Comparison of ENCODE assay signal across 8 cellular contexts in genomic region chr5:134845852-134846640, GRCh38. TPM values are rescaled to one million over a fixed set of nuclear protein-coding genes. Genes with fewer than 3 reads are reported as not detected.
A peak's percentile ranks its signal among the peaks of the same experiment; 100 is the strongest.
DNase-seq lines count a peak whose midpoint lies in the region; ATAC-seq and TF ChIP-seq lines count a peak whose summit lies in the region.

Gene C5orf24, plus strand, starts transcription at chr5:134845968. Its CDS starts 8,933 bp downstream, at chr5:134854901.

- intact Hi-C loops in T-helper 2 cell treated with Interferon-gamma antibody and Interleukin-4, amounts not matched to agents 100 ng/mL and 5 ng/mL, for 36 hours (cut with micrococcal nuclease): loop anchor here (1.0 to 10.0 kb wide), 9 partner anchors 28 to 669 kb away; partner anchors contain the start of genes CAMLG, CDKL3, DDX46 and PCBD2
- intact Hi-C loops in psoas muscle (cut with DNase I): loop anchor here (1.0 to 10.0 kb wide), 4 partner anchors 27 to 107 kb away; partner anchors contain the start of genes PCBD2 (in 2 of the 2) and CAMLG (in 1 of the 2)

- 0 to 1% (median 0%) methylated on average over 55 to 84 of the region's 84 CpGs for WGBS in psoas muscle, 3 donors
- under 1% methylated on average over 84 of the region's 84 CpGs for WGBS in urinary bladder

- H3K36me3 ChIP-seq in right atrium auricular region (no peaks in the 10 kb centered on the region), psoas muscle (ENCODE audit: insufficient read depth in 1 of 2, low read depth in 1 of 2) (peaks cover 0 to 23% of the 10 kb centered on the region in 2 donors), urinary bladder (ENCODE audit: insufficient read depth) (peaks cover 1% of the 10 kb centered on the region)

- H3K4me1 ChIP-seq in right atrium auricular region (peaks cover 0 to 36% of the 10 kb centered on the region in 2 donors), psoas muscle (peaks cover 19% of the 10 kb centered on the region), urinary bladder (ENCODE audit: insufficient read depth) (peaks cover 1% of the 10 kb centered on the region)

- H3K27me3 ChIP-seq in right atrium auricular region (no peaks in the 10 kb centered on the region), psoas muscle (ENCODE audit: insufficient read depth in 3 of 3, low read length in 2 of 3) (no peaks in the 10 kb centered on the region)

- H3K9me3 ChIP-seq in right atrium auricular region (no peaks in the 10 kb centered on the region), psoas muscle (no peaks in the 10 kb centered on the region)

- peak within 1 kb of the TSS; percentile 80 to 95 for H3K4me3 ChIP-seq in right atrium auricular region
- H3K4me3 ChIP-seq in psoas muscle: peak within 1 kb of the TSS; percentile 88
- peak within 1 kb of the TSS; percentile 66 for H3K4me3 ChIP-seq in urinary bladder (ENCODE audit: low read depth, low read length)

- peak; percentile 77 for ATAC-seq in GM18499 (IDR thresholded peaks at IDR 0.05; ENCODE audit: insufficient read depth, unreplicated experiment)
- peak; percentile 93 for ATAC-seq in HG02884 (IDR thresholded peaks at IDR 0.05; ENCODE audit: unreplicated experiment)
- peak; percentile 97 to 99 (median 98) for ATAC-seq in psoas muscle

- H3K27ac ChIP-seq in right atrium auricular region: peak within 1 kb of the TSS; percentile 91 to 96
- peak within 1 kb of the TSS; percentile 96 for H3K27ac ChIP-seq in psoas muscle
- peak within 1 kb of the TSS; percentile 79 for H3K27ac ChIP-seq in urinary bladder (ENCODE audit: low read depth)

- TF ChIP-seq CTCF in right atrium auricular region (IDR thresholded peaks at IDR 0.05) (no peak), psoas muscle (IDR thresholded peaks at IDR 0.05) (no peak)

- peak; percentile 77 for DNase-seq in NCI-H1694 (lab: John Stamatoyannopoulos, UW)
- DNase-seq in anterior cingulate cortex (lab: John Stamatoyannopoulos, UW): peak; percentile 53 to 97 (median 92)
- DNase-seq in right atrium auricular region (ENCODE audit: low spot score): peak; percentile 93
- peak; percentile 96 to 98 for DNase-seq in psoas muscle

RNA-seq across cellular contexts. Expression of gene C5orf24, which starts in this region (rescaled TPM):
- 31.5 and 34.3 TPM in 2 replicates for total RNA-seq in T-helper 2 cell treated with Interferon-gamma antibody and Interleukin-4, amounts not matched to agents 100 ng/mL and 5 ng/mL, for 36 hours
- total RNA-seq in right atrium auricular region (10 to 100 TPM; 33.7 to 34.9 TPM), psoas muscle (10 to 100 TPM; 24.7 to 28.3 (median 25.3) TPM), urinary bladder (73.4 TPM)
- polyA plus RNA-seq in psoas muscle (10 to 100 TPM; 16.0 to 31.4 (median 26.5) TPM), urinary bladder (34.1 TPM)

Comparison
In these comparisons a context has a peak if more than half of its experiments do, and no peak if none do; other contexts are left out.
1. Peak in every context shown above with its lines: DNase-seq, ATAC-seq, H3K4me3 ChIP-seq and H3K27ac ChIP-seq.